ENCODE assay signal across 23 cellular contexts in genomic region chr4:81663368-81663767, GRCh38.
"Had no signal": no experiment of that assay in that cellular context is flagged by ENCODE, and none has a peak within 500 bp of the region (broad histone marks: within the 10 kb centered on the region; RNA-seq: fewer than 3 reads in every experiment).

No MANE protein-coding gene starts in this region.

- H3K27ac Mint-ChIP-seq: activated CD4-positive, alpha-beta memory T cell treated with anti-CD3 and anti-CD28 coated beads for 36 hours; activated CD4-positive, alpha-beta T cell treated with anti-CD3 and anti-CD28 coated beads, Interleukin-2, amount 10 ng/mL, durations not matched to agents 7 days and 5 days; activated naive CD4-positive, alpha-beta T cell treated with anti-CD3 and anti-CD28 coated beads for 36 hours; activated naive CD8-positive, alpha-beta T cell; T-cell had no signal

- H3K27me3 ChIP-seq: adrenal gland had no signal

- H3K4me1 Mint-ChIP-seq: activated CD4-positive, alpha-beta T cell treated with anti-CD3 and anti-CD28 coated beads, Interleukin-2, amount 10 ng/mL, durations not matched to agents 7 days and 5 days; T-cell had no signal

- ATAC-seq: activated T-cell treated with anti-CD3 and anti-CD28 coated beads, Interleukin-2, amount 50 U/mL, for 4 hours; T-cell had no signal

- H3K27ac ChIP-seq: adrenal gland, PC-9, VCaP had no signal

- DNase-seq: activated CD4-positive, alpha-beta memory T cell treated with anti-CD3 and anti-CD28 coated beads for 36 hours; activated CD4-positive, alpha-beta T cell treated with anti-CD3 and anti-CD28 coated beads, Interleukin-2, amount 10 ng/mL, durations not matched to agents 7 days and 5 days; activated CD4-positive, CD25-positive, alpha-beta regulatory T cell; activated CD8-positive, alpha-beta memory T cell treated with anti-CD3 and anti-CD28 coated beads for 24 hours; activated gamma-delta T cell; activated naive CD4-positive, alpha-beta T cell treated with anti-CD3 and anti-CD28 coated beads for 36 hours; activated T-cell treated with anti-CD3 and anti-CD28 coated beads, Interleukin-2, amount 50 U/mL, for 4 hours; anterior cingulate cortex; IMR-90; KBM-7; NCI-H1048; NCI-H146; NCI-H187 treated with DMSO at 0.1 percent for 48 hours; NCI-H2081 treated with DMSO at 0.1 percent for 48 hours; NCI-H524; PC-9; SIG-M5; T-cell; T-helper 2 cell; T1000 had no signal

- H3K9me3 Mint-ChIP-seq: activated CD4-positive, alpha-beta memory T cell treated with anti-CD3 and anti-CD28 coated beads for 36 hours; activated naive CD4-positive, alpha-beta T cell treated with anti-CD3 and anti-CD28 coated beads for 36 hours; activated T-cell treated with anti-CD3 and anti-CD28 coated beads, Interleukin-2, amount 50 U/mL, for 4 hours; T-cell had no signal

- H3K27me3 Mint-ChIP-seq: activated CD4-positive, alpha-beta T cell treated with anti-CD3 and anti-CD28 coated beads, Interleukin-2, amount 10 ng/mL, durations not matched to agents 7 days and 5 days; activated naive CD8-positive, alpha-beta T cell had no signal

- H3K36me3 Mint-ChIP-seq: activated naive CD8-positive, alpha-beta T cell; T-cell had no signal

- H3K4me3 Mint-ChIP-seq: activated CD4-positive, alpha-beta memory T cell treated with anti-CD3 and anti-CD28 coated beads for 36 hours; activated CD4-positive, alpha-beta T cell treated with anti-CD3 and anti-CD28 coated beads, Interleukin-2, amount 10 ng/mL, durations not matched to agents 7 days and 5 days; activated naive CD4-positive, alpha-beta T cell treated with anti-CD3 and anti-CD28 coated beads for 36 hours; activated naive CD8-positive, alpha-beta T cell; activated T-cell treated with anti-CD3 and anti-CD28 coated beads, Interleukin-2, amount 50 U/mL, for 4 hours; T-cell had no signal

- H3K36me3 ChIP-seq: adrenal gland had no signal

- H3K4me3 ChIP-seq: adrenal gland, PC-9 had no signal

- H3K9me3 ChIP-seq: adrenal gland had no signal
